26 cellular contexts compared by ENCODE assay signal in the genomic region with DNA sequence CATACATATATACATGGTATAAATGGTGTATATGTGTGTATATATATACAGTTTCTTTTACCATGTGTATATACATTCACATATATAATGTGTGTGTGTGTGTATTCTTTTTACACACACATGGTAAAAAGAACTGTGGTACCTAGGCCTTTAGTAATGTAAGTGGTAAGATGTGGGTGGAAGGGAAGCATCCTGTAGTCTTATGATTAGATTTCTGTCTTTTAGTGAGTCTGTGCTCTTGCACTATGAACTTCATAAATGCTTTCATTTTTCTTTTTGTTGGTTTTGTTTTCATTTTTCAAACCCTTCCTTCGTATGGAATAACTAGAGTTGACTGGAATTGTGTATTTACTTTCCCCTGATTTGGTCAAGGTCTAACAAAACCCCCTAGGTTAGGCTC. TPM values are rescaled to one million over a fixed set of nuclear protein-coding genes. Genes with fewer than 3 reads are reported as not detected.
"Had no signal": no experiment of that assay in that cellular context is flagged by ENCODE, and none has a peak within 500 bp of the region (broad histone marks: within the 10 kb centered on the region; RNA-seq: fewer than 3 reads in every experiment).

No MANE protein-coding gene starts in this region.

- ATAC-seq: activated CD4-positive, alpha-beta T cell treated with anti-CD3 and anti-CD28 coated beads for 36 hours; activated naive CD4-positive, alpha-beta T cell treated with anti-CD3 and anti-CD28 coated beads, Interleukin-2, amount 50 U/mL, for 72 hours; activated T-cell treated with anti-CD3 and anti-CD28 coated beads, Interleukin-2, amount 50 U/mL, for 72 hours had no signal

- H3K4me3 Mint-ChIP-seq: activated CD4-positive, alpha-beta memory T cell treated with anti-CD3 and anti-CD28 coated beads, Interleukin-2, amount 10 ng/mL, durations not matched to agents 7 days and 5 days; activated CD4-positive, alpha-beta T cell treated with anti-CD3 and anti-CD28 coated beads for 36 hours; activated CD4-positive, alpha-beta T cell treated with anti-CD3 and anti-CD28 coated beads, Interleukin-2, amount 10 ng/mL, durations not matched to agents 24 days and 14 days; activated naive CD4-positive, alpha-beta T cell treated with anti-CD3 and anti-CD28 coated beads, Interleukin-2, amount 10 ng/mL, durations not matched to agents 7 days and 5 days; activated naive CD8-positive, alpha-beta T cell treated with anti-CD3 and anti-CD28 coated beads, Interleukin-2, amount 10 ng/mL, durations not matched to agents 7 days and 5 days; activated T-cell treated with anti-CD3 and anti-CD28 coated beads, Interleukin-2, amount 50 U/mL, for 24 hours; activated T-cell treated with anti-CD3 and anti-CD28 coated beads, Interleukin-2, amount 50 U/mL, for 72 hours; brain had no signal

- H3K27ac ChIP-seq: ascending aorta, breast epithelium, cardiac muscle cell, colonic mucosa, epithelial cell of prostate, esophagus squamous epithelium had no signal

- H3K4me1 Mint-ChIP-seq: activated CD4-positive, alpha-beta memory T cell treated with anti-CD3 and anti-CD28 coated beads, Interleukin-2, amount 10 ng/mL, durations not matched to agents 7 days and 5 days; activated CD4-positive, alpha-beta T cell treated with anti-CD3 and anti-CD28 coated beads for 36 hours; activated CD4-positive, alpha-beta T cell treated with anti-CD3 and anti-CD28 coated beads, Interleukin-2, amount 10 ng/mL, durations not matched to agents 24 days and 14 days; activated naive CD4-positive, alpha-beta T cell treated with anti-CD3 and anti-CD28 coated beads, Interleukin-2, amount 10 ng/mL, durations not matched to agents 7 days and 5 days; activated naive CD8-positive, alpha-beta T cell treated with anti-CD3 and anti-CD28 coated beads, Interleukin-2, amount 10 ng/mL, durations not matched to agents 7 days and 5 days; brain had no signal

- H3K9me3 Mint-ChIP-seq: activated CD4-positive, alpha-beta memory T cell treated with anti-CD3 and anti-CD28 coated beads, Interleukin-2, amount 10 ng/mL, durations not matched to agents 7 days and 5 days; activated CD4-positive, alpha-beta T cell treated with anti-CD3 and anti-CD28 coated beads, Interleukin-2, amount 10 ng/mL, durations not matched to agents 24 days and 14 days; activated naive CD4-positive, alpha-beta T cell treated with anti-CD3 and anti-CD28 coated beads, Interleukin-2, amount 10 ng/mL, durations not matched to agents 7 days and 5 days had no signal

- H3K27me3 Mint-ChIP-seq: activated CD4-positive, alpha-beta memory T cell treated with anti-CD3 and anti-CD28 coated beads, Interleukin-2, amount 10 ng/mL, durations not matched to agents 7 days and 5 days; activated CD4-positive, alpha-beta T cell treated with anti-CD3 and anti-CD28 coated beads for 36 hours; activated CD4-positive, alpha-beta T cell treated with anti-CD3 and anti-CD28 coated beads, Interleukin-2, amount 10 ng/mL, durations not matched to agents 24 days and 14 days; activated naive CD4-positive, alpha-beta T cell treated with anti-CD3 and anti-CD28 coated beads, Interleukin-2, amount 10 ng/mL, durations not matched to agents 7 days and 5 days; activated naive CD8-positive, alpha-beta T cell treated with anti-CD3 and anti-CD28 coated beads, Interleukin-2, amount 10 ng/mL, durations not matched to agents 7 days and 5 days; activated T-cell treated with anti-CD3 and anti-CD28 coated beads, Interleukin-2, amount 50 U/mL, for 24 hours had no signal

- H3K36me3 Mint-ChIP-seq: activated naive CD4-positive, alpha-beta T cell treated with anti-CD3 and anti-CD28 coated beads, Interleukin-2, amount 10 ng/mL, durations not matched to agents 7 days and 5 days; activated naive CD8-positive, alpha-beta T cell treated with anti-CD3 and anti-CD28 coated beads, Interleukin-2, amount 10 ng/mL, durations not matched to agents 7 days and 5 days; brain had no signal

- H3K27ac Mint-ChIP-seq: activated CD4-positive, alpha-beta memory T cell treated with anti-CD3 and anti-CD28 coated beads, Interleukin-2, amount 10 ng/mL, durations not matched to agents 7 days and 5 days; activated CD4-positive, alpha-beta T cell treated with anti-CD3 and anti-CD28 coated beads for 36 hours; activated CD4-positive, alpha-beta T cell treated with anti-CD3 and anti-CD28 coated beads, Interleukin-2, amount 10 ng/mL, durations not matched to agents 24 days and 14 days; activated naive CD4-positive, alpha-beta T cell treated with anti-CD3 and anti-CD28 coated beads, Interleukin-2, amount 10 ng/mL, durations not matched to agents 7 days and 5 days; activated naive CD4-positive, alpha-beta T cell treated with anti-CD3 and anti-CD28 coated beads, Interleukin-2, amount 50 U/mL, for 72 hours; activated naive CD8-positive, alpha-beta T cell treated with anti-CD3 and anti-CD28 coated beads, Interleukin-2, amount 10 ng/mL, durations not matched to agents 7 days and 5 days; activated T-cell treated with anti-CD3 and anti-CD28 coated beads, Interleukin-2, amount 50 U/mL, for 24 hours; activated T-cell treated with anti-CD3 and anti-CD28 coated beads, Interleukin-2, amount 50 U/mL, for 72 hours; brain had no signal

- DNase-seq: activated CD4-positive, alpha-beta memory T cell treated with anti-CD3 and anti-CD28 coated beads, Interleukin-2, amount 10 ng/mL, durations not matched to agents 7 days and 5 days; activated CD4-positive, alpha-beta T cell treated with anti-CD3 and anti-CD28 coated beads for 36 hours; activated CD4-positive, alpha-beta T cell treated with anti-CD3 and anti-CD28 coated beads, Interleukin-2, amount 10 ng/mL, durations not matched to agents 24 days and 14 days; activated CD4-positive, CD25-positive, alpha-beta regulatory T cell; activated CD4-positive, CD25-positive, alpha-beta regulatory T cell treated with anti-CD3 and anti-CD28 coated beads, Interleukin-2, amount 50 U/mL, for 72 hours; activated CD8-positive, alpha-beta memory T cell treated with anti-CD3 and anti-CD28 coated beads, Interleukin-2, amount 50 U/mL, for 48 hours; activated gamma-delta T cell; activated naive CD4-positive, alpha-beta T cell; activated naive CD4-positive, alpha-beta T cell treated with anti-CD3 and anti-CD28 coated beads, Interleukin-2, amount 10 ng/mL, durations not matched to agents 7 days and 5 days; activated naive CD8-positive, alpha-beta T cell treated with anti-CD3 and anti-CD28 coated beads, Interleukin-2, amount 10 ng/mL, durations not matched to agents 7 days and 5 days; activated T-cell treated with anti-CD3 and anti-CD28 coated beads for 4 hours; activated T-cell treated with anti-CD3 and anti-CD28 coated beads, Interleukin-2, amount 50 U/mL, for 24 hours; activated T-cell treated with anti-CD3 and anti-CD28 coated beads, Interleukin-2, amount 50 U/mL, for 72 hours; central memory CD4-positive, alpha-beta T cell; cerebellar nuclear complex; colonic mucosa; effector CD8-positive, alpha-beta T cell; esophagus squamous epithelium; head of caudate nucleus; T-helper 2 cell had no signal

- H3K36me3 ChIP-seq: ascending aorta, breast epithelium, cardiac muscle cell, colonic mucosa, esophagus squamous epithelium had no signal

- H3K27me3 ChIP-seq: ascending aorta, breast epithelium, cardiac muscle cell, colonic mucosa, esophagus squamous epithelium had no signal

- H3K9me3 ChIP-seq: colonic mucosa had no signal

- H3K4me1 ChIP-seq: ascending aorta, breast epithelium, colonic mucosa, esophagus squamous epithelium had no signal

- H3K4me3 ChIP-seq: ascending aorta, breast epithelium, cardiac muscle cell, colonic mucosa, esophagus squamous epithelium had no signal

RNA-seq across cellular contexts. Expression of a gene that starts 12.1 kb away (rescaled TPM):
- total RNA-seq: activated CD4-positive, alpha-beta memory T cell treated with anti-CD3 and anti-CD28 coated beads, Interleukin-2, amount 10 ng/mL, durations not matched to agents 7 days and 5 days; activated CD4-positive, alpha-beta T cell treated with anti-CD3 and anti-CD28 coated beads for 36 hours; activated CD4-positive, alpha-beta T cell treated with anti-CD3 and anti-CD28 coated beads, Interleukin-2, amount 10 ng/mL, durations not matched to agents 24 days and 14 days; activated naive CD4-positive, alpha-beta T cell treated with anti-CD3 and anti-CD28 coated beads, Interleukin-2, amount 50 U/mL, for 72 hours; activated naive CD8-positive, alpha-beta T cell treated with anti-CD3 and anti-CD28 coated beads, Interleukin-2, amount 10 ng/mL, durations not matched to agents 7 days and 5 days; activated T-cell treated with anti-CD3 and anti-CD28 coated beads, Interleukin-2, amount 50 U/mL, for 72 hours had no signal
